16 cellular contexts compared by ENCODE assay signal in genomic region chr7:35581564-35581963, GRCh38.
DNase-seq lines count a peak whose midpoint lies in the region; ATAC-seq and TF ChIP-seq lines count a peak whose summit lies in the region.
"Had no signal": no experiment of that assay in that cellular context is flagged by ENCODE, and none has a peak within 500 bp of the region (broad histone marks: within the 10 kb centered on the region; RNA-seq: fewer than 3 reads in every experiment).

No MANE protein-coding gene starts in this region.

- no peak overlapping the region for H2AFZ ChIP-seq in SK-N-SH (ENCODE audit: low read depth)

- H3K9me2 ChIP-seq in SK-N-SH = no peaks in the 10 kb centered on the region

- no peak overlapping the region for H3K4me3 ChIP-seq in SK-N-SH (ENCODE audit: low read depth in 2 of 2, low read length in 1 of 2)
- H3K4me3 ChIP-seq: A549; BLaER1 treated with 17β-estradiol and CSF1 and Interleukin-3, amounts not matched to agents 10 nM and 100 nM had no signal

- no peak for TF ChIP-seq CTCF in SK-N-SH (IDR thresholded peaks at IDR 0.05)

- H3K4me1 ChIP-seq in SK-N-SH (ENCODE audit: control insufficient read depth in 1 of 2, insufficient read depth in 2 of 2, low read depth in 1 of 2, low read length in 1 of 2) = peaks cover 0 to 8% of the 10 kb centered on the region in 2 experiments; a peak in 2 of 4 replicates
- H3K4me1 ChIP-seq: A549 had no signal

- TF ChIP-seq EP300 in SK-N-SH (IDR thresholded peaks at IDR 0.05; ENCODE audit: borderline replicate concordance in 1 of 2, low read depth in 1 of 2, low read length in 1 of 2) = 0 out of 4 replicates have a peak, but pooled peaks of 1 of the 2 experiments have one; percentile 7

- 22% methylated on average over 7 of the region's 7 CpGs for WGBS in SK-N-SH (ENCODE audit: low lambda C conversion rate)

- H3K9me3 ChIP-seq in SK-N-SH = no peaks in the 10 kb centered on the region
- H3K9me3 ChIP-seq: A549; BLaER1 treated with 17β-estradiol and CSF1 and Interleukin-3, amounts not matched to agents 10 nM and 100 nM; Caco-2 had no signal

- H3K27ac ChIP-seq in SK-N-SH (ENCODE audit: low read depth in 2 of 2, low read length in 1 of 2) = peak overlapping the region in 1 of 2 experiments; percentile 36; a peak in 1 of 4 replicates
- H3K27ac ChIP-seq: 22Rv1; A549; BLaER1 treated with 17β-estradiol and CSF1 and Interleukin-3, amounts not matched to agents 10 nM and 100 nM; C4-2B had no signal

- no peaks in the 10 kb centered on the region for H4K20me1 ChIP-seq in SK-N-SH (ENCODE audit: insufficient read depth)
- H4K20me1 ChIP-seq: BLaER1 treated with 17β-estradiol and CSF1 and Interleukin-3, amounts not matched to agents 10 nM and 100 nM had no signal

- H3K27me3 ChIP-seq in SK-N-SH (ENCODE audit: insufficient read depth) = no peaks in the 10 kb centered on the region
- H3K27me3 ChIP-seq: BLaER1 treated with 17β-estradiol and CSF1 and Interleukin-3, amounts not matched to agents 10 nM and 100 nM had no signal

- DNase-seq in NCI-H2171 treated with DMSO at 0.1 percent for 48 hours (lab: John Stamatoyannopoulos, UW) (peak; percentile 26), NCI-H2171 (lab: John Stamatoyannopoulos, UW) (no peak), SK-N-SH (peak; percentile 60)
- DNase-seq: AML-193; Caco-2; Calu3; CD4-positive, alpha-beta T cell; CD8-positive, alpha-beta T cell; DMS79 treated with DMSO at 0.1 percent for 48 hours; GF-D8 had no signal

- H3F3A ChIP-seq in SK-N-SH (replicated peaks; ENCODE audit: insufficient read depth) = no peaks in the 10 kb centered on the region

- H3K4me2 ChIP-seq in SK-N-SH = no peak overlapping the region
- H3K4me2 ChIP-seq: A549; BLaER1 treated with 17β-estradiol and CSF1 and Interleukin-3, amounts not matched to agents 10 nM and 100 nM had no signal

- CTCF ChIA-PET in SK-N-SH (lab: Yijun Ruan, JAX) = interaction anchor here (1.6 kb wide), 1 partner anchor 43 kb away, joined by 9 read pairs; no protein-coding TSS in a partner anchor

- no peak overlapping the region for H3K9ac ChIP-seq in SK-N-SH
- H3K9ac ChIP-seq: BLaER1 treated with 17β-estradiol and CSF1 and Interleukin-3, amounts not matched to agents 10 nM and 100 nM had no signal

- POLR2A ChIA-PET in SK-N-SH (lab: Yijun Ruan, JAX) = no interaction called here

- H3K36me3 ChIP-seq in SK-N-SH (replicated peaks in 1 of 2; ENCODE audit: control insufficient read depth in 1 of 2, insufficient read depth in 2 of 2, low read length in 1 of 2) = no peaks in the 10 kb centered on the region
- H3K36me3 ChIP-seq: BLaER1 treated with 17β-estradiol and CSF1 and Interleukin-3, amounts not matched to agents 10 nM and 100 nM had no signal

- ATAC-seq in SK-N-SH treated with all-trans-retinoic acid at 6 μM for 48 hours (no peak), GM19023 (IDR thresholded peaks at IDR 0.05; ENCODE audit: unreplicated experiment) (no peak)
- ATAC-seq: A549; CD8-positive, alpha-beta T cell had no signal

- no peak for TF ChIP-seq RAD21 in SK-N-SH (IDR thresholded peaks at IDR 0.05; ENCODE audit: low read length)

- H3K79me2 ChIP-seq in SK-N-SH (ENCODE audit: insufficient read depth) = no peaks in the 10 kb centered on the region

TF ChIP-seq in SK-N-SH, 30 proteins besides CTCF, POLR2A, EP300 and RAD21:
- TF ChIP-seq RCOR1 (IDR thresholded peaks at IDR 0.05; ENCODE audit: low read length) = peak; percentile 64; the same call in 1 of the 2 replicates
- TF ChIP-seq FOSL2 (IDR thresholded peaks at IDR 0.05; ENCODE audit: borderline replicate concordance, low read depth) = no peak
- peak; percentile 40 for TF ChIP-seq GATA2 (CRISPR knock-in tag; IDR thresholded peaks at IDR 0.05)
TF ChIP-seq in SK-N-SH: peak in this region for 2.

TF ChIP-seq in SK-N-SH treated with all-trans-retinoic acid at 6 μM for 48 hours, 23 proteins besides CTCF, POLR2A, EP300 and RAD21:
- TF ChIP-seq TOX (CRISPR knock-in tag; IDR thresholded peaks at IDR 0.05; ENCODE audit: borderline replicate concordance) = no peak
- TF ChIP-seq ZNF70 (CRISPR knock-in tag; IDR thresholded peaks at IDR 0.05) = no peak
- TF ChIP-seq CREB5 (CRISPR knock-in tag; IDR thresholded peaks at IDR 0.05; ENCODE audit: low read depth) = no peak
- TF ChIP-seq RARB (CRISPR knock-in tag; IDR thresholded peaks at IDR 0.05) = no peak
- TF ChIP-seq PPARA (CRISPR knock-in tag; IDR thresholded peaks at IDR 0.05; ENCODE audit: borderline replicate concordance) = no peak
- TF ChIP-seq ESRRG (CRISPR knock-in tag; IDR thresholded peaks at IDR 0.05) = no peak
- TF ChIP-seq ZFP3 (CRISPR knock-in tag; IDR thresholded peaks at IDR 0.05) = no peak
- no peak for TF ChIP-seq GLIS3 (CRISPR knock-in tag; IDR thresholded peaks at IDR 0.05)
- no peak for TF ChIP-seq CSDC2 (CRISPR knock-in tag; IDR thresholded peaks at IDR 0.05)
- TF ChIP-seq ZNF565 (CRISPR knock-in tag; conservative IDR thresholded peaks at IDR 0.05; ENCODE audit: low read depth) = no peak
- TF ChIP-seq ARNTL (CRISPR knock-in tag; IDR thresholded peaks at IDR 0.05; ENCODE audit: borderline replicate concordance, low read depth) = no peak
